ENCODE assay signal across 14 cellular contexts in genomic region chr6:47630587-47630986, GRCh38.
"Had no signal": no experiment of that assay in that cellular context is flagged by ENCODE, and none has a peak within 500 bp of the region (broad histone marks: within the 10 kb centered on the region; RNA-seq: fewer than 3 reads in every experiment).

No MANE protein-coding gene starts in this region.

- H3K4me3 ChIP-seq: heart left ventricle, left ventricle myocardium inferior, lower lobe of right lung, neural progenitor cell, ovary, suprapubic skin, thyroid gland, uterus had no signal

- H3K4me2 ChIP-seq: neural progenitor cell had no signal

- FAIRE-seq: frontal cortex had no signal

- H3K9me3 ChIP-seq: heart left ventricle, left ventricle myocardium inferior, lower lobe of right lung, ovary, suprapubic skin, thyroid gland, uterus had no signal

- H3K4me1 ChIP-seq: thyroid gland, uterus had no signal

- H3K27ac ChIP-seq: left ventricle myocardium inferior, lower lobe of right lung, neural progenitor cell, ovary, suprapubic skin, thyroid gland, uterus had no signal

- DNase-seq: effector memory CD4-positive, alpha-beta T cell; heart left ventricle; left ventricle myocardium inferior; lower lobe of right lung; ovary; stimulated activated CD4-positive, alpha-beta T cell treated with anti-CD3 and anti-CD28 coated beads, Interleukin-4, amount 100 ng/mL, for 1 hour; stimulated activated CD8-positive, alpha-beta memory T cell treated with anti-CD3 and anti-CD28 coated beads, Interleukin-4, amount 100 ng/mL, for 48 hours; stimulated activated naive CD8-positive, alpha-beta T cell treated with anti-CD3 and anti-CD28 coated beads, Interleukin-15, Interleukin-2, amounts not matched to agents 100 U/mL and 50 U/mL, for 24 hours; thyroid gland; uterus had no signal

- H3K27me3 ChIP-seq: heart left ventricle, neural progenitor cell, ovary, suprapubic skin, thyroid gland, uterus had no signal

- H3K36me3 ChIP-seq: left ventricle myocardium inferior, lower lobe of right lung, neural progenitor cell, ovary, suprapubic skin, thyroid gland, uterus had no signal

- H2AFZ ChIP-seq: neural progenitor cell had no signal

- H3K9ac ChIP-seq: neural progenitor cell had no signal

- ATAC-seq: natural killer cell treated with Interleukin-12 subunit alpha and Interleukin-12 subunit beta and Interleukin-15 and Interleukin-18, amount 100 ng/mL, for 72 hours had no signal
